26 cellular contexts compared by ENCODE assay signal in the genomic region with DNA sequence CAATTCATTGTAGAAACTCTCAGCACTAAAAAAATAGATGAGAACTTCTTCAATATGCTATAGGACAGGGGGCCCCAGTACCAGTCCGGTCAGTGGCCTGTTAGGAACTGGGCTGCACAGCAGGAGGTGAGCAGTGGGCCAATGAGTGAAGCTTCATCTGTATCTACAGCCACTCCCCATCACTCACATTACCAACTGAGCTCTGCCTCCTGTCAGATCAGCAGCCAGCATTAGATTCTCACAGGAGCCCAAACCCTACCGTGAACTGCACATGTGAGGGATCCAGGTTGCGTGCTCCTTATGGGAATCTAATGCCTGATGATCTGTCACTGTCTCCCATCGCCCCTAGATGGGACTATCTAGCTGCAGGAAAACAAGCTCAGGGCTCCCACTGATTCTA. TPM values are rescaled to one million over a fixed set of nuclear protein-coding genes. Genes with fewer than 3 reads are reported as not detected.
"Had no signal": no experiment of that assay in that cellular context is flagged by ENCODE, and none has a peak within 500 bp of the region (broad histone marks: within the 10 kb centered on the region; RNA-seq: fewer than 3 reads in every experiment).

No MANE protein-coding gene starts in this region.

- H3K27ac ChIP-seq: foreskin keratinocyte, left ventricle myocardium inferior, pancreas, prostate gland, sigmoid colon, upper lobe of left lung, vagina had no signal

- ATAC-seq: esophagus mucosa; foreskin keratinocyte; heart left ventricle; pancreas; stimulated activated effector memory CD8-positive, alpha-beta T cell treated with anti-CD3 and anti-CD28 coated beads, Interleukin-12 subunit alpha, Interleukin-12 subunit beta, amount 100 ng/mL, for 72 hours had no signal

- H3K4me3 ChIP-seq: heart left ventricle, left ventricle myocardium inferior, pancreas, prostate gland, sigmoid colon, upper lobe of left lung, vagina had no signal

- H3K9me3 Mint-ChIP-seq: activated T-cell treated with anti-CD3 and anti-CD28 coated beads, Interleukin-2, amount 50 U/mL, for 24 hours; nephron progenitor cell; stimulated activated effector memory CD8-positive, alpha-beta T cell treated with anti-CD3 and anti-CD28 coated beads, Interleukin-12 subunit alpha, Interleukin-12 subunit beta, amount 100 ng/mL, for 72 hours; stimulated activated naive CD8-positive, alpha-beta T cell treated with anti-CD3 and anti-CD28 coated beads, Interleukin-15, Interleukin-2, amounts not matched to agents 100 ng/mL and 50 ng/mL, for 24 hours; T-helper 2 cell treated with Interferon-gamma antibody and Interleukin-4, amounts not matched to agents 5 μg/mL and 100 μg/mL, for 36 hours had no signal

- H3K36me3 ChIP-seq: pancreas, prostate gland, sigmoid colon, vagina had no signal

- H3K36me3 Mint-ChIP-seq: mesothelial cell of epicardium; stimulated activated effector memory CD8-positive, alpha-beta T cell treated with anti-CD3 and anti-CD28 coated beads, Interleukin-12 subunit alpha, Interleukin-12 subunit beta, amount 100 ng/mL, for 72 hours had no signal

- DNase-seq: activated CD4-positive, alpha-beta T cell treated with anti-CD3 and anti-CD28 coated beads for 4 hours; activated CD4-positive, alpha-beta T cell treated with anti-CD3 and anti-CD28 coated beads, Interleukin-2, amount 50 U/mL, for 4 hours; activated CD8-positive, alpha-beta memory T cell treated with anti-CD3 and anti-CD28 coated beads, Interleukin-2, amount 50 U/mL, for 48 hours; activated gamma-delta T cell treated with Interleukin-2 at 50 U/mL for 16 hours; activated naive CD4-positive, alpha-beta T cell treated with anti-CD3 and anti-CD28 coated beads, Interleukin-2, amount 50 U/mL, for 16 hours; activated T-cell treated with anti-CD3 and anti-CD28 coated beads, Interleukin-2, amount 50 U/mL, for 24 hours; amygdala; caudate nucleus; foreskin keratinocyte; heart left ventricle; hypothalamus; left ventricle myocardium inferior; naive B cell; nephron progenitor cell; pancreas; sigmoid colon; small intestine; stimulated activated CD4-positive, alpha-beta T cell treated with anti-CD3 and anti-CD28 coated beads, Interleukin-4, amount 100 ng/mL, for 24 hours; upper lobe of left lung had no signal

- H3K27me3 ChIP-seq: sigmoid colon, upper lobe of left lung, vagina had no signal

- H3K27ac Mint-ChIP-seq: activated T-cell treated with anti-CD3 and anti-CD28 coated beads, Interleukin-2, amount 50 U/mL, for 24 hours; mesothelial cell of epicardium; naive B cell; nephron progenitor cell; stimulated activated effector memory CD8-positive, alpha-beta T cell treated with anti-CD3 and anti-CD28 coated beads, Interleukin-12 subunit alpha, Interleukin-12 subunit beta, amount 100 ng/mL, for 72 hours; stimulated activated naive CD8-positive, alpha-beta T cell treated with anti-CD3 and anti-CD28 coated beads, Interleukin-15, Interleukin-2, amounts not matched to agents 100 ng/mL and 50 ng/mL, for 24 hours; T-helper 2 cell treated with Interferon-gamma antibody and Interleukin-4, amounts not matched to agents 5 μg/mL and 100 μg/mL, for 36 hours had no signal

- H3K4me3 Mint-ChIP-seq: activated T-cell treated with anti-CD3 and anti-CD28 coated beads, Interleukin-2, amount 50 U/mL, for 24 hours; mesothelial cell of epicardium; naive B cell; nephron progenitor cell; stimulated activated effector memory CD8-positive, alpha-beta T cell treated with anti-CD3 and anti-CD28 coated beads, Interleukin-12 subunit alpha, Interleukin-12 subunit beta, amount 100 ng/mL, for 72 hours; stimulated activated naive CD8-positive, alpha-beta T cell treated with anti-CD3 and anti-CD28 coated beads, Interleukin-15, Interleukin-2, amounts not matched to agents 100 ng/mL and 50 ng/mL, for 24 hours; T-helper 2 cell treated with Interferon-gamma antibody and Interleukin-4, amounts not matched to agents 5 μg/mL and 100 μg/mL, for 36 hours had no signal

- H3K9me3 ChIP-seq: heart left ventricle, pancreas, prostate gland, sigmoid colon, upper lobe of left lung, vagina had no signal

- H3K4me1 ChIP-seq: foreskin keratinocyte, left ventricle myocardium inferior, pancreas, prostate gland, sigmoid colon, upper lobe of left lung, vagina had no signal

- H3K4me1 Mint-ChIP-seq: mesothelial cell of epicardium; naive B cell; stimulated activated effector memory CD8-positive, alpha-beta T cell treated with anti-CD3 and anti-CD28 coated beads, Interleukin-12 subunit alpha, Interleukin-12 subunit beta, amount 100 ng/mL, for 72 hours had no signal

RNA-seq across cellular contexts. Expression of gene ANO2, which starts 15.7 kb away (rescaled TPM):
- total RNA-seq: foreskin keratinocyte had no signal
